8 cellular contexts compared by ENCODE assay signal in the genomic region with DNA sequence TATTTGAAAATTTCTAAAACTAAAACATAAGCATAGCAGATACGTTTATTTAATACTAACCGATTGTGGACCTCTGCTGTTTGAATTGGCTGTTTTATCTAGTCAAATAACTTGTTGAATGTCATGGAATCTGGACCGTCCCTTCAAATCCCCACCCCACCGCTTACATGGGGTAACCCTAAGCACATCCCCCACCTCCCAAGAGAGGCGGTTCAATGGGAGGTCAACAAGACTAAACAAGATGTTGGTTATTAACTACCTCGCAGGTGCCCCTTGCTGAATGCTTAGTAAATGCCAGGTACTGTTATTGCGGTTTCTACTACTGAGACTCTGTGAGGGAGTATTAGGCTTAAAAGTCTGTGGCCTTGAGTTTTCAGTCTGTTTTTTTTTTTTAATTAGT. TPM values are rescaled to one million over a fixed set of nuclear protein-coding genes. Genes with fewer than 3 reads are reported as not detected.
A peak's percentile ranks its signal among the peaks of the same experiment; 100 is the strongest.
DNase-seq lines count a peak whose midpoint lies in the region; ATAC-seq and TF ChIP-seq lines count a peak whose summit lies in the region.

No MANE protein-coding gene starts in this region.

- no peak for ATAC-seq in activated naive CD8-positive, alpha-beta T cell treated with anti-CD3 and anti-CD28 coated beads, Interleukin-2, amount 10 ng/mL, durations not matched to agents 7 days and 5 days (ENCODE audit: low read depth)
- ATAC-seq in thoracic aorta (ENCODE audit: insufficient number of reproducible peaks, low FRiP score, low read depth): no peak
- ATAC-seq in HG02610 (IDR thresholded peaks at IDR 0.05; ENCODE audit: unreplicated experiment): no peak

- POLR2A ChIA-PET in activated naive CD8-positive, alpha-beta T cell treated with anti-CD3 and anti-CD28 coated beads, Interleukin-2, amount 10 ng/mL, durations not matched to agents 7 days and 5 days (lab: Charles Lee): interaction anchor here (0.7 to 1.4 kb wide), 2 partner anchors 60 to 494 kb away, joined by 3 to 5 read pairs; no protein-coding TSS in a partner anchor

- DNase-seq in activated naive CD4-positive, alpha-beta T cell treated with anti-CD3 and anti-CD28 coated beads for 36 hours: no peak
- no peak for DNase-seq in activated naive CD4-positive, alpha-beta T cell (lab: John Stamatoyannopoulos, UW)
- no peak for DNase-seq in activated naive CD8-positive, alpha-beta T cell treated with anti-CD3 and anti-CD28 coated beads, Interleukin-2, amount 10 ng/mL, durations not matched to agents 7 days and 5 days
- DNase-seq in left kidney (ENCODE audit: low read depth, low spot score) (peak; percentile 51), thoracic aorta (ENCODE audit: low spot score) (no peak), 8988T (no peak), posterior vena cava (ENCODE audit: low spot score) (no peak)

- H3K4me1 Mint-ChIP-seq in activated naive CD4-positive, alpha-beta T cell treated with anti-CD3 and anti-CD28 coated beads for 36 hours (ENCODE audit: low read depth): peaks cover 49% of the 10 kb centered on the region
- peaks cover 36% of the 10 kb centered on the region for H3K4me1 Mint-ChIP-seq in activated naive CD8-positive, alpha-beta T cell treated with anti-CD3 and anti-CD28 coated beads, Interleukin-2, amount 10 ng/mL, durations not matched to agents 7 days and 5 days

- H3K4me3 ChIP-seq in thoracic aorta: peak overlapping the region; percentile 90

- intact Hi-C loops in activated naive CD4-positive, alpha-beta T cell treated with anti-CD3 and anti-CD28 coated beads for 36 hours (cut with micrococcal nuclease): no loop called here
- intact Hi-C loops in posterior vena cava (cut with DNase I): no loop called here

- CTCF ChIA-PET in activated naive CD4-positive, alpha-beta T cell treated with anti-CD3 and anti-CD28 coated beads for 36 hours (lab: Charles Lee): no interaction called here

- no peak for TF ChIP-seq CTCF in thoracic aorta (IDR thresholded peaks at IDR 0.05)

- H3K27me3 ChIP-seq in thoracic aorta (replicated peaks; ENCODE audit: insufficient read depth): no peaks in the 10 kb centered on the region

- H3K36me3 Mint-ChIP-seq in activated naive CD4-positive, alpha-beta T cell treated with anti-CD3 and anti-CD28 coated beads for 36 hours (ENCODE audit: low read depth): peaks cover 18% of the 10 kb centered on the region
- peaks cover 5% of the 10 kb centered on the region for H3K36me3 Mint-ChIP-seq in activated naive CD8-positive, alpha-beta T cell treated with anti-CD3 and anti-CD28 coated beads, Interleukin-2, amount 10 ng/mL, durations not matched to agents 7 days and 5 days

- no peaks in the 10 kb centered on the region for H3K27me3 Mint-ChIP-seq in activated naive CD4-positive, alpha-beta T cell treated with anti-CD3 and anti-CD28 coated beads for 36 hours (ENCODE audit: low read depth)
- no peaks in the 10 kb centered on the region for H3K27me3 Mint-ChIP-seq in activated naive CD8-positive, alpha-beta T cell treated with anti-CD3 and anti-CD28 coated beads, Interleukin-2, amount 10 ng/mL, durations not matched to agents 7 days and 5 days

- H3K4me1 ChIP-seq in thoracic aorta (ENCODE audit: control insufficient read depth in 1 of 2, low read depth in 2 of 2): peaks cover 33 to 56% of the 10 kb centered on the region in 2 donors

- peak overlapping the region; percentile 13 for H3K4me3 Mint-ChIP-seq in activated naive CD4-positive, alpha-beta T cell treated with anti-CD3 and anti-CD28 coated beads for 36 hours
- H3K4me3 Mint-ChIP-seq in activated naive CD8-positive, alpha-beta T cell treated with anti-CD3 and anti-CD28 coated beads, Interleukin-2, amount 10 ng/mL, durations not matched to agents 7 days and 5 days: peak overlapping the region; percentile 59

- no peak overlapping the region for H3K27ac ChIP-seq in thoracic aorta

- no peak overlapping the region for H3K27ac Mint-ChIP-seq in activated naive CD4-positive, alpha-beta T cell treated with anti-CD3 and anti-CD28 coated beads for 36 hours
- peak overlapping the region; percentile 42 for H3K27ac Mint-ChIP-seq in activated naive CD8-positive, alpha-beta T cell treated with anti-CD3 and anti-CD28 coated beads, Interleukin-2, amount 10 ng/mL, durations not matched to agents 7 days and 5 days

- H3K36me3 ChIP-seq in thoracic aorta: no peaks in the 10 kb centered on the region

- no peaks in the 10 kb centered on the region for H3K9me3 ChIP-seq in thoracic aorta

- no peaks in the 10 kb centered on the region for H3K9me3 Mint-ChIP-seq in activated naive CD4-positive, alpha-beta T cell treated with anti-CD3 and anti-CD28 coated beads for 36 hours
- H3K9me3 Mint-ChIP-seq in activated naive CD8-positive, alpha-beta T cell treated with anti-CD3 and anti-CD28 coated beads, Interleukin-2, amount 10 ng/mL, durations not matched to agents 7 days and 5 days: no peaks in the 10 kb centered on the region

RNA-seq across cellular contexts. Expression of a gene that starts 2.5 kb away (rescaled TPM):
- 100 to 1,000 TPM; 144 to 145 TPM for total RNA-seq in activated naive CD4-positive, alpha-beta T cell treated with anti-CD3 and anti-CD28 coated beads for 36 hours
- 100 to 1,000 TPM; 144 to 149 TPM for total RNA-seq in activated naive CD8-positive, alpha-beta T cell treated with anti-CD3 and anti-CD28 coated beads, Interleukin-2, amount 10 ng/mL, durations not matched to agents 7 days and 5 days
- 100 to 1,000 TPM; 125 to 163 TPM for total RNA-seq in thoracic aorta
- total RNA-seq in posterior vena cava: 100 to 1,000 TPM; 198 to 227 TPM

RNA-seq across cellular contexts. Expression of a gene that starts 28.1 kb away (rescaled TPM):
- 10 to 100 TPM in 1 of 2 experiments, 1 to 10 TPM in 1; 8.1 to 14.7 TPM for total RNA-seq in activated naive CD4-positive, alpha-beta T cell treated with anti-CD3 and anti-CD28 coated beads for 36 hours
- total RNA-seq in activated naive CD8-positive, alpha-beta T cell treated with anti-CD3 and anti-CD28 coated beads, Interleukin-2, amount 10 ng/mL, durations not matched to agents 7 days and 5 days: 10 to 100 TPM; 12.0 to 19.0 TPM
- total RNA-seq in thoracic aorta: 10 to 100 TPM; 13.9 to 30.1 TPM
- total RNA-seq in posterior vena cava: 10 to 100 TPM; 13.2 to 16.0 TPM
